ENCODE assay signal across 8 cellular contexts in the genomic region with DNA sequence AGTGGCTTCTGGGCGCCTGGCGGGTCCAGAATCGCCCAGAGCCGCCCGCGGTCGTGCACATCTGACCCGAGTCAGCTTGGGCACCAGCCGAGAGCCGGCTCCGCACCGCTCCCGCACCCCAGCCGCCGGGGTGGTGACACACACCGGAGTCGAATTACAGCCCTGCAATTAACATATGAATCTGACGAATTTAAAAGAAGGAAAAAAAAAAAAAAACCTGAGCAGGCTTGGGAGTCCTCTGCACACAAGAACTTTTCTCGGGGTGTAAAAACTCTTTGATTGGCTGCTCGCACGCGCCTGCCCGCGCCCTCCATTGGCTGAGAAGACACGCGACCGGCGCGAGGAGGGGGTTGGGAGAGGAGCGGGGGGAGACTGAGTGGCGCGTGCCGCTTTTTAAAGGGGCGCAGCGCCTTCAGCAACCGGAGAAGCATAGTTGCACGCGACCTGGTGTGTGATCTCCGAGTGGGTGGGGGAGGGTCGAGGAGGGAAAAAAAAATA. TPM values are rescaled to one million over a fixed set of nuclear protein-coding genes. Genes with fewer than 3 reads are reported as not detected.
DNase-seq lines count a peak whose midpoint lies in the region; ATAC-seq and TF ChIP-seq lines count a peak whose summit lies in the region.

A gene with protein sequence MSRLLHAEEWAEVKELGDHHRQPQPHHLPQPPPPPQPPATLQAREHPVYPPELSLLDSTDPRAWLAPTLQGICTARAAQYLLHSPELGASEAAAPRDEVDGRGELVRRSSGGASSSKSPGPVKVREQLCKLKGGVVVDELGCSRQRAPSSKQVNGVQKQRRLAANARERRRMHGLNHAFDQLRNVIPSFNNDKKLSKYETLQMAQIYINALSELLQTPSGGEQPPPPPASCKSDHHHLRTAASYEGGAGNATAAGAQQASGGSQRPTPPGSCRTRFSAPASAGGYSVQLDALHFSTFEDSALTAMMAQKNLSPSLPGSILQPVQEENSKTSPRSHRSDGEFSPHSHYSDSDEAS (plus strand): TSS at position 422 of the 498 bp plus-strand sequence. CDS start 174 bp downstream, outside the sequence.

- peak within 1 kb of the TSS; percentile 17; the same call in 1 of the 2 replicates for H3K9ac ChIP-seq in HUES64 (ENCODE audit: low read depth, low read length)

- H3K4me3 ChIP-seq in CD4-positive, alpha-beta memory T cell (ENCODE audit: low read length in 2 of 2), result no peak within 1 kb of the TSS
- H3K4me3 ChIP-seq in HUES64 (ENCODE audit: low read length), result peak within 1 kb of the TSS; percentile 67
- H3K4me3 ChIP-seq in testis, result peak within 1 kb of the TSS; percentile 19 to 36

- H3K4me1 Mint-ChIP-seq in CD4-positive, alpha-beta memory T cell, result peaks cover 7 to 21% (median 12%) of the 10 kb centered on the region in 4 donors
- peaks cover 2% of the 10 kb centered on the region for H3K4me1 Mint-ChIP-seq in activated naive CD8-positive, alpha-beta T cell treated with anti-CD3 and anti-CD28 coated beads for 36 hours

- H3K9me3 ChIP-seq in CD4-positive, alpha-beta memory T cell (ENCODE audit: control insufficient read depth in 1 of 2, low read length in 2 of 2), result no peaks in the 10 kb centered on the region
- H3K9me3 ChIP-seq in HUES64 (ENCODE audit: insufficient read depth, low read depth, low read length) (no peaks in the 10 kb centered on the region), testis (no peaks in the 10 kb centered on the region)

- peaks cover 47 to 51% of the 10 kb centered on the region in 2 donors for H3K27me3 Mint-ChIP-seq in CD4-positive, alpha-beta memory T cell
- H3K27me3 Mint-ChIP-seq in activated naive CD8-positive, alpha-beta T cell treated with anti-CD3 and anti-CD28 coated beads for 36 hours, result peaks cover 85% of the 10 kb centered on the region

- no peaks in the 10 kb centered on the region for H3K4me1 ChIP-seq in CD4-positive, alpha-beta memory T cell (ENCODE audit: insufficient read depth, low read length)
- H3K4me1 ChIP-seq in HUES64 (ENCODE audit: insufficient read depth, low read length) (peaks cover 43% of the 10 kb centered on the region), testis (peaks cover 19% of the 10 kb centered on the region)

- POLR2A ChIA-PET in CD4-positive, alpha-beta memory T cell (lab: Charles Lee; ENCODE audit: partially characterized antibody), result no interaction called here

- CTCF ChIA-PET in CD4-positive, alpha-beta memory T cell (lab: Charles Lee; ENCODE audit: partially characterized antibody), result no interaction called here

- under 1% methylated on average over 40 of the region's 40 CpGs for WGBS in HUES64
- WGBS in testis, 2 donors, result 1% methylated on average over 28 to 40 of the region's 40 CpGs

- intact Hi-C loops in CD4-positive, alpha-beta memory T cell (cut with micrococcal nuclease), result no loop called here
- intact Hi-C loops in testis (cut with DNase I; ENCODE audit: low total_unique reads), result no loop called here

- peaks cover 13% of the 10 kb centered on the region for H3K27me3 ChIP-seq in CD4-positive, alpha-beta memory T cell (ENCODE audit: insufficient read depth, low read length)
- peaks cover 95% of the 10 kb centered on the region for H3K27me3 ChIP-seq in HUES64 (ENCODE audit: insufficient read depth, low read length)
- no peaks in the 10 kb centered on the region for H3K27me3 ChIP-seq in testis

- peak within 1 kb of the TSS in 7 of 8 donors; percentile 25 to 65 (median 60) for H3K4me3 Mint-ChIP-seq in CD4-positive, alpha-beta memory T cell
- H3K4me3 Mint-ChIP-seq in activated naive CD8-positive, alpha-beta T cell treated with anti-CD3 and anti-CD28 coated beads for 36 hours, result peak within 1 kb of the TSS; percentile 52

- no peak within 1 kb of the TSS for H3K27ac ChIP-seq in CD4-positive, alpha-beta memory T cell (ENCODE audit: low read depth, low read length)
- peak within 1 kb of the TSS; percentile 62; the same call in 1 of the 2 replicates for H3K27ac ChIP-seq in HUES64 (ENCODE audit: low read depth, low read length)
- no peak within 1 kb of the TSS for H3K27ac ChIP-seq in testis

- no peak for DNase-seq in CD4-positive, alpha-beta memory T cell
- DNase-seq in activated naive CD8-positive, alpha-beta T cell treated with anti-CD3 and anti-CD28 coated beads for 36 hours, result no peak
- peak; percentile 84 for DNase-seq in iPS-NIHi11 (ENCODE audit: low spot score)
- DNase-seq in testis, result peak; percentile 50
- DNase-seq in AG08395 (ENCODE audit: low spot score), result no peak

- H3K36me3 ChIP-seq in CD4-positive, alpha-beta memory T cell (ENCODE audit: insufficient read depth, low read length), result no peaks in the 10 kb centered on the region
- H3K36me3 ChIP-seq in HUES64 (ENCODE audit: insufficient read depth, low read length) (no peaks in the 10 kb centered on the region), testis (ENCODE audit: low read depth, missing control alignments) (no peaks in the 10 kb centered on the region)

- ATAC-seq in GM21390 (IDR thresholded peaks at IDR 0.05; ENCODE audit: unreplicated experiment), result no peak
- no peak for ATAC-seq in HG02885 (IDR thresholded peaks at IDR 0.05; ENCODE audit: poor library complexity, unreplicated experiment)

- TF ChIP-seq POLR2A in testis (IDR thresholded peaks at IDR 0.05), result no peak

- H3K36me3 Mint-ChIP-seq in CD4-positive, alpha-beta memory T cell, result peaks cover 1 to 12% of the 10 kb centered on the region in 2 donors
- H3K36me3 Mint-ChIP-seq in activated naive CD8-positive, alpha-beta T cell treated with anti-CD3 and anti-CD28 coated beads for 36 hours, result no peaks in the 10 kb centered on the region

- H3K27ac Mint-ChIP-seq in CD4-positive, alpha-beta memory T cell, result no peak within 1 kb of the TSS
- H3K27ac Mint-ChIP-seq in activated naive CD8-positive, alpha-beta T cell treated with anti-CD3 and anti-CD28 coated beads for 36 hours, result no peak within 1 kb of the TSS

- TF ChIP-seq CTCF in testis (IDR thresholded peaks at IDR 0.05), result no peak

- H3K9me3 Mint-ChIP-seq in CD4-positive, alpha-beta memory T cell, result peaks cover 0 to 21% (median 9%) of the 10 kb centered on the region in 8 donors
- no peaks in the 10 kb centered on the region for H3K9me3 Mint-ChIP-seq in activated naive CD8-positive, alpha-beta T cell treated with anti-CD3 and anti-CD28 coated beads for 36 hours

RNA-seq across cellular contexts. Expression of the gene that starts here (rescaled TPM):
- total RNA-seq in CD4-positive, alpha-beta memory T cell, result not detected
- polyA plus RNA-seq in CD4-positive, alpha-beta memory T cell, result not detected
- polyA plus RNA-seq in HUES64 (2013, experiment 1 of 2), result 0.30 TPM
- polyA plus RNA-seq in HUES64 (2013, experiment 2 of 2), result 0.19 TPM
- not detected for total RNA-seq in activated naive CD8-positive, alpha-beta T cell treated with anti-CD3 and anti-CD28 coated beads for 36 hours
- total RNA-seq in testis, result not detected
- not detected for polyA plus RNA-seq in testis (ENCODE audit: insufficient read depth, low read depth, low replicate concordance)

Comparison
In these comparisons a context has a peak if more than half of its experiments do, and no peak if none do; other contexts are left out.
1. Peak in DNase-seq and H3K4me3 ChIP-seq in testis; RNA of the gene not detected or under 1 TPM.